In genomic region chr3:114953215-114953799, GRCh38 we compare ENCODE assay signal across 37 cellular contexts.
"Had no signal": no experiment of that assay in that cellular context is flagged by ENCODE, and none has a peak within 500 bp of the region (broad histone marks: within the 10 kb centered on the region; RNA-seq: fewer than 3 reads in every experiment).

No MANE protein-coding gene starts in this region.

- FAIRE-seq: bronchial epithelial cell had no signal

- H3K36me3 ChIP-seq: WERI-Rb-1 had no signal

- H3K4me3 ChIP-seq: Peyer's patch had no signal

- H3K27ac ChIP-seq: Peyer's patch, RWPE1, WERI-Rb-1 had no signal

- DNase-seq: activated CD4-positive, alpha-beta memory T cell treated with anti-CD3 and anti-CD28 coated beads, Interleukin-2, amount 10 ng/mL, durations not matched to agents 7 days and 5 days; activated CD4-positive, alpha-beta T cell treated with anti-CD3 and anti-CD28 coated beads for 1 hour; activated CD4-positive, alpha-beta T cell treated with anti-CD3 and anti-CD28 coated beads for 48 hours; activated CD4-positive, CD25-positive, alpha-beta regulatory T cell; activated CD8-positive, alpha-beta memory T cell treated with anti-CD3 and anti-CD28 coated beads for 24 hours; activated CD8-positive, alpha-beta memory T cell treated with anti-CD3 and anti-CD28 coated beads, Interleukin-2, amount 10 ng/mL, durations not matched to agents 7 days and 5 days; activated CD8-positive, alpha-beta memory T cell treated with anti-CD3 and anti-CD28 coated beads, Interleukin-2, amount 50 U/mL, for 48 hours; activated effector memory CD4-positive, alpha-beta T cell treated with anti-CD3 and anti-CD28 coated beads, Interleukin-2, amount 50 U/mL, for 16 hours; activated naive CD4-positive, alpha-beta T cell; activated naive CD4-positive, alpha-beta T cell treated with anti-CD3 and anti-CD28 coated beads, Interleukin-2, amount 50 U/mL, for 16 hours; activated naive CD8-positive, alpha-beta T cell treated with anti-CD3 and anti-CD28 coated beads, Interleukin-2, amount 10 ng/mL, durations not matched to agents 7 days and 5 days; activated T-cell treated with anti-CD3 and anti-CD28 coated beads, Interleukin-2, amount 50 U/mL, for 72 hours; anterior cingulate cortex; caudate nucleus; cerebellar nuclear complex; MM.1S; MV-4-11; NCI-H1092; NCI-H1436 treated with DMSO at 0.1 percent for 48 hours; NCI-H1694 treated with DMSO at 0.1 percent for 48 hours; NCI-H2029; NCI-H345; NCI-H524 treated with DMSO at 0.1 percent for 48 hours; NCI-H748 treated with DMSO at 0.1 percent for 48 hours; NK-92 treated with Interleukin-12 subunit alpha and Interleukin-12 subunit beta, amount 100 ng/mL, for 24 hours; PC-3; Peyer's patch; SIG-M5; T-cell; T-helper 2 cell; T-helper 9 cell; WERI-Rb-1 had no signal

- H3K27me3 ChIP-seq: Peyer's patch had no signal

- H3K4me1 ChIP-seq: Peyer's patch had no signal

- ATAC-seq: activated CD8-positive, alpha-beta memory T cell treated with anti-CD3 and anti-CD28 coated beads, Interleukin-2, amount 10 ng/mL, durations not matched to agents 7 days and 5 days; activated T-cell treated with anti-CD3 and anti-CD28 coated beads, Interleukin-2, amount 50 U/mL, for 72 hours; activated T-helper 17 cell treated with anti-CD3 and anti-CD28 coated beads, Interleukin-2, amount 50 U/mL, for 72 hours; PC-3; Right ventricle myocardium inferior; SK-N-SH treated with all-trans-retinoic acid at 6 μM for 48 hours; T-cell had no signal

- H3K9me3 ChIP-seq: Peyer's patch had no signal
